Comparison of ENCODE assay signal across 7 cellular contexts in the genomic region with DNA sequence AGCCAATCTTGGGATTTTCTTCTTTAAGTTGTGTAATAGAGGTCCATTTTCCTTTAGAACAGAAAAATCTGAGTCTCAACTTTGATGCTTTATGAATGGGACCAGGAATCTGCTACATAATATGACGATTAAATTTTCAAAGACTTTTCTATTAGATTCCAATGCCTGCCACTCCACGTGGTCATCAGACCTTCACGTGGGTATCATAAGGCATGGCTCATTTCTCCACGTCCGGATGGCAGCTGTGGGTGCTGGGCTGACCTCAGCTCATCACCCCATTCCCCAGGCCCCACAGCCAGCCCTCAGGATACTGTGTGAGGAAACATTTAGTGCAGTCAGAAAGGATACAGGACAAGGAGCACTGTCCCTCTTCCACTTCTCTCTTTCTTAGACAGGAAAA.
"Had no signal": no experiment of that assay in that cellular context is flagged by ENCODE, and none has a peak within 500 bp of the region (broad histone marks: within the 10 kb centered on the region; RNA-seq: fewer than 3 reads in every experiment).

No MANE protein-coding gene starts in this region.

- DNase-seq: H9, HCEC 1CT, IMR-90 had no signal

- H3K4me2 ChIP-seq: GM23338 had no signal

- FAIRE-seq: H1, H54, HTR-8/SVneo had no signal

- H3K27ac Mint-ChIP-seq: GM23338, H9 had no signal

- H3K4me3 Mint-ChIP-seq: GM23338, H9 had no signal

- H3K4me3 ChIP-seq: GM23338 had no signal

- H3K9me3 Mint-ChIP-seq: GM23338, H9 had no signal

- H2AFZ ChIP-seq: GM23338 had no signal
